In genomic region chr1:205325334-205325884, GRCh38 we compare ENCODE assay signal across 9 cellular contexts. TPM values are rescaled to one million over a fixed set of nuclear protein-coding genes. Genes with fewer than 3 reads are reported as not detected.
A peak's percentile ranks its signal among the peaks of the same experiment; 100 is the strongest.
DNase-seq lines count a peak whose midpoint lies in the region; ATAC-seq and TF ChIP-seq lines count a peak whose summit lies in the region.
"Had no signal": no experiment of that assay in that cellular context is flagged by ENCODE, and none has a peak within 500 bp of the region (broad histone marks: within the 10 kb centered on the region; RNA-seq: fewer than 3 reads in every experiment).

No MANE protein-coding gene starts in this region.

- H3K4me3 ChIP-seq in epithelial cell of esophagus (ENCODE audit: low read length) (no peak overlapping the region), mucosa of descending colon (no peak overlapping the region), upper lobe of left lung (no peak overlapping the region)

- DNase-seq in COLO829 (ENCODE audit: low spot score) (peak; percentile 76), HFFc6 (peak; percentile 80), NCI-H82 (lab: John Stamatoyannopoulos, UW) (peak; percentile 95), epithelial cell of esophagus (ENCODE audit: low read depth) (peak; percentile 87), mucosa of descending colon (peak in 1 of 3 donors; percentile 91), upper lobe of left lung (peak in 1 of 2 donors; percentile 69), KG1 (lab: John Stamatoyannopoulos, UW) (no peak)
- peak; percentile 54 for DNase-seq in activated CD4-positive, alpha-beta memory T cell treated with anti-CD3 and anti-CD28 coated beads, Interleukin-2, amount 10 ng/mL, durations not matched to agents 7 days and 5 days

- no peak for TF ChIP-seq EP300 in upper lobe of left lung (IDR thresholded peaks at IDR 0.05)

- ATAC-seq in mucosa of descending colon, result peak; percentile 47
- peak; percentile 46 to 58 for ATAC-seq in upper lobe of left lung (ENCODE audit: low FRiP score in 2 of 2)

- CTCF ChIA-PET in activated CD4-positive, alpha-beta memory T cell treated with anti-CD3 and anti-CD28 coated beads, Interleukin-2, amount 10 ng/mL, durations not matched to agents 7 days and 5 days (lab: Charles Lee), result interaction anchor here (0.6 to 21.8 kb wide), 27 partner anchors 9 to 334 kb away, joined by 3 to 724 read pairs (median 5); partner anchors contain the start of gene TMCC2

- H3K4me1 ChIP-seq in mucosa of descending colon (ENCODE audit: low read depth) (peaks cover 10% of the 10 kb centered on the region), upper lobe of left lung (peaks cover 14 to 26% (median 16%) of the 10 kb centered on the region in 4 donors)

- POLR2A ChIA-PET in activated CD4-positive, alpha-beta memory T cell treated with anti-CD3 and anti-CD28 coated beads, Interleukin-2, amount 10 ng/mL, durations not matched to agents 7 days and 5 days (lab: Charles Lee), result interaction anchor here (5.0 to 10.7 kb wide), 2 partner anchors 39 to 53 kb away, joined by 66 to 234 read pairs; no protein-coding TSS in a partner anchor

- H3K27me3 Mint-ChIP-seq in HFFc6 (ENCODE audit: insufficient read depth), result peaks cover 23% of the 10 kb centered on the region
- peaks cover 43% of the 10 kb centered on the region for H3K27me3 Mint-ChIP-seq in activated CD4-positive, alpha-beta memory T cell treated with anti-CD3 and anti-CD28 coated beads, Interleukin-2, amount 10 ng/mL, durations not matched to agents 7 days and 5 days

- no peaks in the 10 kb centered on the region for H3K36me3 ChIP-seq in mucosa of descending colon (ENCODE audit: low read depth)
- H3K36me3 ChIP-seq in upper lobe of left lung, result no peaks in the 10 kb centered on the region

- WGBS in upper lobe of left lung, 2 donors, result 35 to 41% methylated on average over 5 to 6 of the region's 6 CpGs

- intact Hi-C loops in mucosa of descending colon (cut with DNase I, micrococcal nuclease), result loop anchor here (2.0 kb wide), 1 partner anchor 53 kb away; no protein-coding TSS in a partner anchor

- no peaks in the 10 kb centered on the region for H3K27me3 ChIP-seq in upper lobe of left lung

- H3K27ac ChIP-seq in upper lobe of left lung, result peak overlapping the region in 2 of 4 donors; percentile 2 to 13

- H3K9me3 ChIP-seq in mucosa of descending colon (no peaks in the 10 kb centered on the region), upper lobe of left lung (no peaks in the 10 kb centered on the region)

- no peaks in the 10 kb centered on the region for H3K9me3 Mint-ChIP-seq in HFFc6
- H3K9me3 Mint-ChIP-seq in activated CD4-positive, alpha-beta memory T cell treated with anti-CD3 and anti-CD28 coated beads, Interleukin-2, amount 10 ng/mL, durations not matched to agents 7 days and 5 days, result no peaks in the 10 kb centered on the region

- TF ChIP-seq POLR2A in upper lobe of left lung (IDR thresholded peaks at IDR 0.05), result no peak

- no peak overlapping the region for H3K27ac Mint-ChIP-seq in HFFc6
- no peak overlapping the region for H3K27ac Mint-ChIP-seq in activated CD4-positive, alpha-beta memory T cell treated with anti-CD3 and anti-CD28 coated beads, Interleukin-2, amount 10 ng/mL, durations not matched to agents 7 days and 5 days

- no peak overlapping the region for H3K4me3 Mint-ChIP-seq in HFFc6
- no peak overlapping the region for H3K4me3 Mint-ChIP-seq in activated CD4-positive, alpha-beta memory T cell treated with anti-CD3 and anti-CD28 coated beads, Interleukin-2, amount 10 ng/mL, durations not matched to agents 7 days and 5 days

- TF ChIP-seq CTCF in HFFc6 (IDR thresholded peaks at IDR 0.05), result peak; percentile 88
- peak; percentile 96 for TF ChIP-seq CTCF in epithelial cell of esophagus (IDR thresholded peaks at IDR 0.05; ENCODE audit: insufficient read depth, low read depth, low read length, missing control alignments)
- peak; percentile 48 for TF ChIP-seq CTCF in mucosa of descending colon (IDR thresholded peaks at IDR 0.05)
- TF ChIP-seq CTCF in upper lobe of left lung (IDR thresholded peaks at IDR 0.05), result peak; percentile 74 to 88 (median 84)

- peaks cover 9% of the 10 kb centered on the region; the same call in 1 of the 2 replicates for H3K36me3 Mint-ChIP-seq in HFFc6 (ENCODE audit: low read depth)
- H3K36me3 Mint-ChIP-seq in activated CD4-positive, alpha-beta memory T cell treated with anti-CD3 and anti-CD28 coated beads, Interleukin-2, amount 10 ng/mL, durations not matched to agents 7 days and 5 days (ENCODE audit: low read depth), result peaks cover 6% of the 10 kb centered on the region

- H3K4me1 Mint-ChIP-seq in HFFc6 (ENCODE audit: low read depth), result peaks cover 28% of the 10 kb centered on the region
- peaks cover 21% of the 10 kb centered on the region for H3K4me1 Mint-ChIP-seq in activated CD4-positive, alpha-beta memory T cell treated with anti-CD3 and anti-CD28 coated beads, Interleukin-2, amount 10 ng/mL, durations not matched to agents 7 days and 5 days

RNA-seq across cellular contexts. Expression of gene NUAK2, which starts 3.9 kb away (rescaled TPM):
- 1 to 10 TPM; 6.3 to 8.2 (median 7.3) TPM for total RNA-seq in HFFc6 (2021; fragmentation: NEBNext Ultra II Directional; extraction: Animal tissue kit (Norgen Biotek cat#: 25700))
- 10 to 100 TPM; 12.4 to 13.0 TPM for total RNA-seq in activated CD4-positive, alpha-beta memory T cell treated with anti-CD3 and anti-CD28 coated beads, Interleukin-2, amount 10 ng/mL, durations not matched to agents 7 days and 5 days
- 10 to 100 TPM; 16.5 to 50.8 (median 29.5) TPM for total RNA-seq in mucosa of descending colon
- 10 to 100 TPM in 3 of 6 donors, 1 to 10 TPM in 3; 8.5 to 14.7 (median 10.3) TPM for total RNA-seq in upper lobe of left lung

RNA-seq across cellular contexts. Expression of gene KLHDC8A, which starts 31.3 kb away (rescaled TPM):
- total RNA-seq in HFFc6 (2021; fragmentation: NEBNext Ultra II Directional; extraction: Animal tissue kit (Norgen Biotek cat#: 25700)), result not detected
- total RNA-seq in activated CD4-positive, alpha-beta memory T cell treated with anti-CD3 and anti-CD28 coated beads, Interleukin-2, amount 10 ng/mL, durations not matched to agents 7 days and 5 days, result not detected
- total RNA-seq in mucosa of descending colon, result 1 to 10 TPM in 1 of 3 donors, under 1 TPM in 2; 0.17 to 1.8 (median 0.78) TPM
- 1 to 10 TPM in 1 of 6 donors, under 1 TPM in 2, not detected in 3; 0.34 to 1.7 (median 0.37) TPM for total RNA-seq in upper lobe of left lung
- total RNA-seq: T-helper 2 cell treated with Interferon-gamma antibody and Interleukin-4, amounts not matched to agents 100 ng/mL and 5 ng/mL, for 36 hours had no signal
